8 cellular contexts compared by ENCODE assay signal in genomic region chr2:27489118-27489497, GRCh38. TPM values are rescaled to one million over a fixed set of nuclear protein-coding genes. Genes with fewer than 3 reads are reported as not detected.
DNase-seq lines count a peak whose midpoint lies in the region; ATAC-seq, FAIRE-seq and TF ChIP-seq lines count a peak whose summit lies in the region.

No MANE protein-coding gene starts in this region.

- peak overlapping the region; percentile 71 for H3K4me3 ChIP-seq in CD4-positive, CD25-positive, alpha-beta regulatory T cell (ENCODE audit: low read depth, low read length)
- H3K4me3 ChIP-seq in H1 (ENCODE audit: extremely low read depth in 1 of 4, insufficient read depth in 2 of 4, low read depth in 3 of 4, low read length in 4 of 4) (peak overlapping the region; percentile 70 to 87 (median 80)), muscle layer of duodenum (ENCODE audit: low read depth in 1 of 2, low read length in 2 of 2) (peak overlapping the region; percentile 80 to 91)

- no peak overlapping the region for H2BK5ac ChIP-seq in H1 (ENCODE audit: low read depth, low read length)

- H2BK15ac ChIP-seq in H1 (ENCODE audit: low read length): no peak overlapping the region

- no peak overlapping the region for H3K4ac ChIP-seq in H1 (replicated peaks; ENCODE audit: insufficient read length, low read depth, low read length)

- FAIRE-seq in H1 (lab: Jason Lieb, UNC): no peak

- H4K91ac ChIP-seq in H1 (replicated peaks; ENCODE audit: insufficient read length, low read length): no peak overlapping the region

- peak overlapping the region; percentile 99 for H2AFZ ChIP-seq in H1 (ENCODE audit: low read length)

- H3K4me1 ChIP-seq in CD4-positive, CD25-positive, alpha-beta regulatory T cell (ENCODE audit: control insufficient read depth, insufficient read depth, low read length, poor library complexity, severe bottlenecking): peaks cover 13% of the 10 kb centered on the region
- H3K4me1 ChIP-seq in H1 (replicated peaks in 1 of 4; ENCODE audit: control insufficient read depth in 3 of 4, insufficient read depth in 4 of 4, low read length in 3 of 4): peaks cover 0 to 10% (median 3%) of the 10 kb centered on the region in 4 experiments; a peak in 6 of 7 replicates
- H3K4me1 ChIP-seq in muscle layer of duodenum (ENCODE audit: control insufficient read depth in 1 of 2, insufficient read depth in 2 of 2, low read length in 2 of 2): peaks cover 3 to 10% of the 10 kb centered on the region in 2 donors

- no peak overlapping the region for H4K5ac ChIP-seq in H1 (ENCODE audit: insufficient read length, low read depth, low read length)

- no peak overlapping the region for H3K14ac ChIP-seq in H1 (ENCODE audit: insufficient read length)

- peaks cover 10% of the 10 kb centered on the region for H3K27me3 Mint-ChIP-seq in CD4-positive, CD25-positive, alpha-beta regulatory T cell

- H3K9ac ChIP-seq in H1 (replicated peaks in 1 of 4; ENCODE audit: extremely low read depth in 1 of 4, low read depth in 3 of 4, low read length in 3 of 4): peak overlapping the region in 3 of 4 experiments; percentile 22 to 71 (median 42); a peak in 4 of 7 replicates

- H4K8ac ChIP-seq in H1 (ENCODE audit: extremely low read depth, insufficient read depth, low read length): no peak overlapping the region

- H2BK120ac ChIP-seq in H1 (replicated peaks; ENCODE audit: low read depth, low read length): no peak overlapping the region

- H4K20me1 ChIP-seq in H1 (replicated peaks in 1 of 2; ENCODE audit: control insufficient read depth in 1 of 2, insufficient read depth in 2 of 2, low read length in 2 of 2): no peaks in the 10 kb centered on the region

- peaks cover 1% of the 10 kb centered on the region for H3K27me3 ChIP-seq in CD4-positive, CD25-positive, alpha-beta regulatory T cell (ENCODE audit: control insufficient read depth, insufficient read depth, low read length)
- H3K27me3 ChIP-seq in H1 (replicated peaks in 1 of 4; ENCODE audit: control insufficient read depth in 3 of 4, extremely low read depth in 1 of 4, insufficient read depth in 3 of 4, low read length in 3 of 4): peaks cover 0 to 4% (median 2%) of the 10 kb centered on the region in 4 experiments; a peak in 5 of 7 replicates
- H3K27me3 ChIP-seq in muscle layer of duodenum (ENCODE audit: low read depth, low read length): no peaks in the 10 kb centered on the region

- H3K4me3 Mint-ChIP-seq in CD4-positive, CD25-positive, alpha-beta regulatory T cell: peak overlapping the region; percentile 73 to 90 (median 80)

- H3K23me2 ChIP-seq in H1 (ENCODE audit: low read depth, low read length): peaks cover 8% of the 10 kb centered on the region; the same call in 1 of the 2 replicates

- CTCF ChIA-PET in RWPE1 (lab: Yijun Ruan, JAX) (no interaction called here), H1 (lab: Charles Lee; ENCODE audit: partially characterized antibody) (interaction anchor here (0.9 to 1.4 kb wide), 2 partner anchors 46 to 194 kb away, joined by 3 to 4 read pairs; no protein-coding TSS in a partner anchor)

- peak in 1 of 3 donors; percentile 7 for DNase-seq in CD4-positive, CD25-positive, alpha-beta regulatory T cell
- peak; percentile 20 for DNase-seq in RWPE1 (ENCODE audit: low spot score)
- no peak for DNase-seq in H1 (ENCODE audit: low read depth in 1 of 2, low spot score in 2 of 2)
- DNase-seq in AG08395 (ENCODE audit: low spot score): no peak
- no peak for DNase-seq in HuH-7 (ENCODE audit: low spot score)
- DNase-seq in cortex of kidney (lab: John Stamatoyannopoulos, UW): no peak

- 13% methylated on average over 11 of the region's 11 CpGs; no CpG with 5 or more reads in 1 of the 2 experiments for WGBS in H1 (ENCODE audit: extremely low coverage in 1 of 2, insufficient coverage in 1 of 2, insufficient read length in 1 of 2, insufficient replicate concordance in 2 of 2, low coverage in 1 of 2, low lambda C conversion rate in 2 of 2, missing lambda C conversion rate in 1 of 2), 2 experiments

- no peak overlapping the region for H3K18ac ChIP-seq in H1 (ENCODE audit: extremely low read depth, low read length)

- no peaks in the 10 kb centered on the region for H3K79me2 ChIP-seq in H1 (ENCODE audit: control insufficient read depth in 1 of 2, insufficient read depth in 2 of 2, low read length in 2 of 2)

- no peak for TF ChIP-seq CTCF in RWPE1 (conservative IDR thresholded peaks at IDR 0.05; ENCODE audit: low read depth)
- no peak for TF ChIP-seq CTCF in H1 (IDR thresholded peaks at IDR 0.05; ENCODE audit: control extremely low read depth in 1 of 3, insufficient read depth in 1 of 3, low read depth in 1 of 3, low read length in 3 of 3)

- H3K79me1 ChIP-seq in H1 (ENCODE audit: low read depth, low read length): no peaks in the 10 kb centered on the region; the same call in 1 of the 2 replicates

- H3K36me3 ChIP-seq in CD4-positive, CD25-positive, alpha-beta regulatory T cell (ENCODE audit: control insufficient read depth, insufficient read depth, low read length): no peaks in the 10 kb centered on the region
- H3K36me3 ChIP-seq in H1 (ENCODE audit: control insufficient read depth in 2 of 4, insufficient read depth in 4 of 4, low read length in 3 of 4) (no peaks in the 10 kb centered on the region), muscle layer of duodenum (ENCODE audit: control insufficient read depth in 1 of 2, insufficient read depth in 2 of 2, low read length in 2 of 2) (peaks cover 0 to 20% of the 10 kb centered on the region in 2 donors)

- TF ChIP-seq POLR2A in H1 (IDR thresholded peaks at IDR 0.05; ENCODE audit: control extremely low read depth in 1 of 2, low read depth in 2 of 2, low read length in 2 of 2): no peak

- peaks cover 13% of the 10 kb centered on the region for H3K36me3 Mint-ChIP-seq in CD4-positive, CD25-positive, alpha-beta regulatory T cell

- H2BK12ac ChIP-seq in H1 (ENCODE audit: low read depth, low read length): no peak overlapping the region

- no peaks in the 10 kb centered on the region for H3K9me3 Mint-ChIP-seq in CD4-positive, CD25-positive, alpha-beta regulatory T cell

- H2BK20ac ChIP-seq in H1 (ENCODE audit: low read length): no peak overlapping the region

- H3K27ac ChIP-seq in CD4-positive, CD25-positive, alpha-beta regulatory T cell (ENCODE audit: insufficient read depth, low read length, poor library complexity, severe bottlenecking): peak overlapping the region; percentile 90
- peak overlapping the region; percentile 57 for H3K27ac ChIP-seq in RWPE1
- H3K27ac ChIP-seq in H1 (ENCODE audit: low read depth, low read length): 0 out of 2 replicates have a peak overlapping the region, but pooled peaks have one; percentile 6
- peak overlapping the region; percentile 4 for H3K27ac ChIP-seq in muscle layer of duodenum (ENCODE audit: low read length)

- peaks cover 0 to 27% (median 13%) of the 10 kb centered on the region in 4 donors for H3K4me1 Mint-ChIP-seq in CD4-positive, CD25-positive, alpha-beta regulatory T cell

- H3K27ac Mint-ChIP-seq in CD4-positive, CD25-positive, alpha-beta regulatory T cell: peak overlapping the region; percentile 91 to 100 (median 99)

- POLR2A ChIA-PET in RWPE1 (lab: Yijun Ruan, JAX; ENCODE audit: low non-redundant PET) (no interaction called here), H1 (lab: Charles Lee; ENCODE audit: partially characterized antibody) (interaction anchor here (1.0 to 1.4 kb wide), 2 partner anchors 9 to 139 kb away, joined by 3 read pairs; no protein-coding TSS in a partner anchor)

- H3K4me2 ChIP-seq in H1 (ENCODE audit: insufficient read depth in 1 of 2, low read depth in 2 of 2, low read length in 2 of 2): peak overlapping the region; percentile 95 to 96

- H3K9me3 ChIP-seq in CD4-positive, CD25-positive, alpha-beta regulatory T cell (ENCODE audit: control insufficient read depth in 2 of 2, low read length in 2 of 2): no peaks in the 10 kb centered on the region
- H3K9me3 ChIP-seq in H1 (ENCODE audit: insufficient read depth in 2 of 2, low read depth in 1 of 2, low read length in 1 of 2) (no peaks in the 10 kb centered on the region; a peak in 1 of 4 replicates), muscle layer of duodenum (ENCODE audit: control insufficient read depth in 1 of 2, low read length in 2 of 2) (no peaks in the 10 kb centered on the region)

- no peak overlapping the region for H3K23ac ChIP-seq in H1 (ENCODE audit: insufficient read length)

- no peak overlapping the region for H3K56ac ChIP-seq in H1 (replicated peaks; ENCODE audit: insufficient read length, low read depth, low read length)

- no peak for TF ChIP-seq EP300 in H1 (IDR thresholded peaks at IDR 0.05; ENCODE audit: borderline replicate concordance in 1 of 2, low read depth in 2 of 2, low read length in 2 of 2)

- ATAC-seq in CD4-positive, CD25-positive, alpha-beta regulatory T cell (ENCODE audit: low read depth in 2 of 2): no peak
- peak; percentile 18 for ATAC-seq in GM21723 (IDR thresholded peaks at IDR 0.05; ENCODE audit: unreplicated experiment)

- no peak for TF ChIP-seq RAD21 in H1 (IDR thresholded peaks at IDR 0.05 in 1 of 2, conservative IDR thresholded peaks at IDR 0.05 in 1 of 2; ENCODE audit: low read depth in 2 of 2, low read length in 2 of 2)

- H2AK5ac ChIP-seq in H1 (ENCODE audit: low read depth, low read length): no peak overlapping the region

RNA-seq across cellular contexts. Expression of gene IFT172, which starts 0.4 kb away (rescaled TPM):
- 10.3 TPM for total RNA-seq in CD4-positive, CD25-positive, alpha-beta regulatory T cell
- polyA plus RNA-seq in CD4-positive, CD25-positive, alpha-beta regulatory T cell: 1 to 10 TPM; 1.1 to 2.9 (median 1.4) TPM
- total RNA-seq in H1 (2021; fragmentation: NEBNext Ultra II Directional; extraction: Animal tissue kit (Norgen Biotek cat#: 25700)): 14.0 and 15.9 TPM in 2 replicates
- polyA plus RNA-seq in H1 (2011; rRNA removed): 12.9 and 13.5 TPM in 2 replicates
- polyA plus RNA-seq in H1 (2011; cell fraction: cytosol; rRNA removed): 13.0 TPM
- 54.2 TPM for polyA plus RNA-seq in H1 (2011; cell fraction: nucleus; rRNA removed)
- polyA plus RNA-seq in H1 (2012, experiment 1 of 2): 15.3 to 18.4 TPM (median 16.0 TPM) in 4 replicates
- 2.0 TPM for polyA plus RNA-seq in H1 (2012, experiment 2 of 2)
- 4.8 TPM for polyA plus RNA-seq in H1 (2013, experiment 1 of 2)
- polyA plus RNA-seq in H1 (2013, experiment 2 of 2): 5.0 TPM
- polyA minus RNA-seq in H1 (2011; rRNA and poly(A)+ RNA removed): 21.8 and 26.4 TPM in 2 replicates
- 9.0 TPM for polyA minus RNA-seq in H1 (2011; cell fraction: cytosol; rRNA and poly(A)+ RNA removed)
- 34.7 TPM for polyA minus RNA-seq in H1 (2011; cell fraction: nucleus; rRNA and poly(A)+ RNA removed)

RNA-seq across cellular contexts. Expression of gene FNDC4, which starts 5.9 kb away (rescaled TPM):
- 0.39 TPM for total RNA-seq in CD4-positive, CD25-positive, alpha-beta regulatory T cell
- polyA plus RNA-seq in CD4-positive, CD25-positive, alpha-beta regulatory T cell: not detected
- total RNA-seq in H1 (2021; fragmentation: NEBNext Ultra II Directional; extraction: Animal tissue kit (Norgen Biotek cat#: 25700)): 13.4 and 14.7 TPM in 2 replicates
- 14.0 and 14.1 TPM in 2 replicates for polyA plus RNA-seq in H1 (2011; rRNA removed)
- 12.2 TPM for polyA plus RNA-seq in H1 (2011; cell fraction: cytosol; rRNA removed)
- polyA plus RNA-seq in H1 (2011; cell fraction: nucleus; rRNA removed): 13.7 TPM
- polyA plus RNA-seq in H1 (2012, experiment 1 of 2): 9.1 to 14.9 TPM (median 14.5 TPM) in 4 replicates
- polyA plus RNA-seq in H1 (2012, experiment 2 of 2): 18.5 TPM
- polyA plus RNA-seq in H1 (2013, experiment 1 of 2): 8.6 TPM
- polyA plus RNA-seq in H1 (2013, experiment 2 of 2): 9.0 TPM
- 4.4 and 5.9 TPM in 2 replicates for polyA minus RNA-seq in H1 (2011; rRNA and poly(A)+ RNA removed)
- 5.9 TPM for polyA minus RNA-seq in H1 (2011; cell fraction: cytosol; rRNA and poly(A)+ RNA removed)
- polyA minus RNA-seq in H1 (2011; cell fraction: nucleus; rRNA and poly(A)+ RNA removed): 8.4 TPM

RNA-seq across cellular contexts. Expression of gene GCKR, which starts 7.5 kb away (rescaled TPM):
- total RNA-seq in CD4-positive, CD25-positive, alpha-beta regulatory T cell: not detected
- not detected for polyA plus RNA-seq in CD4-positive, CD25-positive, alpha-beta regulatory T cell
- 0.57 and 1.2 TPM in 2 replicates for total RNA-seq in H1 (2021; fragmentation: NEBNext Ultra II Directional; extraction: Animal tissue kit (Norgen Biotek cat#: 25700))
- polyA plus RNA-seq in H1 (2011; rRNA removed): 0.30 and 0.33 TPM in 2 replicates
- 0.72 TPM for polyA plus RNA-seq in H1 (2011; cell fraction: cytosol; rRNA removed)
- 2.0 TPM for polyA plus RNA-seq in H1 (2011; cell fraction: nucleus; rRNA removed)
- 0.36 to 0.94 TPM (median 0.61 TPM) in 4 replicates for polyA plus RNA-seq in H1 (2012, experiment 1 of 2)
- not detected for polyA plus RNA-seq in H1 (2012, experiment 2 of 2)
- polyA plus RNA-seq in H1 (2013, experiment 1 of 2): 0.16 TPM
- polyA plus RNA-seq in H1 (2013, experiment 2 of 2): 0.42 TPM
- polyA minus RNA-seq in H1 (2011; rRNA and poly(A)+ RNA removed): 1.1 TPM in 2 replicates
- not detected for polyA minus RNA-seq in H1 (2011; cell fraction: cytosol; rRNA and poly(A)+ RNA removed)
- 1.00 TPM for polyA minus RNA-seq in H1 (2011; cell fraction: nucleus; rRNA and poly(A)+ RNA removed)

RNA-seq across cellular contexts. Expression of gene KRTCAP3, which starts 46.9 kb away (rescaled TPM):
- total RNA-seq in CD4-positive, CD25-positive, alpha-beta regulatory T cell: 10.0 TPM
- polyA plus RNA-seq in CD4-positive, CD25-positive, alpha-beta regulatory T cell: 1 to 10 TPM; 2.0 to 7.7 (median 2.3) TPM
- 50.1 and 55.4 TPM in 2 replicates for total RNA-seq in H1 (2021; fragmentation: NEBNext Ultra II Directional; extraction: Animal tissue kit (Norgen Biotek cat#: 25700))
- polyA plus RNA-seq in H1 (2011; rRNA removed): 72.5 and 114 TPM in 2 replicates
- polyA plus RNA-seq in H1 (2011; cell fraction: cytosol; rRNA removed): 48.6 TPM
- polyA plus RNA-seq in H1 (2011; cell fraction: nucleus; rRNA removed): 83.6 TPM
- polyA plus RNA-seq in H1 (2012, experiment 1 of 2): 57.3 to 68.8 TPM (median 62.3 TPM) in 4 replicates
- polyA plus RNA-seq in H1 (2012, experiment 2 of 2): 82.2 TPM
- 68.0 TPM for polyA plus RNA-seq in H1 (2013, experiment 1 of 2)
- polyA plus RNA-seq in H1 (2013, experiment 2 of 2): 80.6 TPM
- polyA minus RNA-seq in H1 (2011; rRNA and poly(A)+ RNA removed): 11.1 and 11.8 TPM in 2 replicates
- polyA minus RNA-seq in H1 (2011; cell fraction: cytosol; rRNA and poly(A)+ RNA removed): 13.2 TPM
- polyA minus RNA-seq in H1 (2011; cell fraction: nucleus; rRNA and poly(A)+ RNA removed): 8.2 TPM

Comparison
In these comparisons a context has a peak if more than half of its experiments do, and no peak if none do; other contexts are left out.
1. H3K27ac ChIP-seq: peak in every context shown above with its lines; median percentile 90 in CD4-positive, CD25-positive, alpha-beta regulatory T cell; 57 in RWPE1; 6 in H1; 4 in muscle layer of duodenum.
2. RNA of gene FNDC4, which starts 5.9 kb away (total RNA-seq): 13.4 to 14.7 TPM in H1; 0.39 TPM in CD4-positive, CD25-positive, alpha-beta regulatory T cell (single experiment); every median in the first group is over 10 times any median in the second.
3. Peak in every context shown above with its lines, with median percentiles within 50 percentile points of each other: H3K4me3 ChIP-seq.